Comparison of ENCODE assay signal across 8 cellular contexts in genomic region chr13:40206241-40207109, GRCh38.
DNase-seq lines count a peak whose midpoint lies in the region; ATAC-seq and TF ChIP-seq lines count a peak whose summit lies in the region.

No MANE protein-coding gene starts in this region.

- dilution Hi-C loops in IMR-90 (cut with HindIII; ENCODE audit: low sequenced_read_pairs, unreplicated experiment) = no loop called here

- no peak overlapping the region for H2BK20ac ChIP-seq in IMR-90 (ENCODE audit: low read depth, low read length)

- H4K5ac ChIP-seq in IMR-90 (ENCODE audit: low read depth, low read length) = no peak overlapping the region

- CTCF ChIA-PET in IMR-90 (lab: Yijun Ruan, JAX) = no interaction called here

- H2AK9ac ChIP-seq in IMR-90 (replicated peaks; ENCODE audit: low read depth, low read length, poor library complexity) = no peak overlapping the region

- POLR2A ChIA-PET in IMR-90 (lab: Charles Lee; ENCODE audit: unreplicated experiment) = no interaction called here

- peak overlapping the region; percentile 50 for H3K4me3 Mint-ChIP-seq in activated T-cell treated with anti-CD3 and anti-CD28 coated beads, Interleukin-2, amount 50 U/mL, for 24 hours

- TF ChIP-seq CTCF in DOHH2 (IDR thresholded peaks at IDR 0.05; ENCODE audit: low read depth, low read length, poor library complexity, severe bottlenecking) (no peak), IMR-90 (conservative IDR thresholded peaks at IDR 0.05; ENCODE audit: low read depth, low read length) (no peak), kidney epithelial cell (IDR thresholded peaks at IDR 0.05; ENCODE audit: insufficient read depth, low read length, poor library complexity, severe bottlenecking) (no peak), gastroesophageal sphincter (IDR thresholded peaks at IDR 0.05) (no peak)

- H3F3A ChIP-seq in DOHH2 (ENCODE audit: control insufficient read depth, insufficient read depth) = peaks cover 13% of the 10 kb centered on the region

- no peak overlapping the region for H3K56ac ChIP-seq in IMR-90 (ENCODE audit: extremely low read depth, insufficient read depth, low read length)

- H3K14ac ChIP-seq in IMR-90 (replicated peaks; ENCODE audit: low read depth, low read length) = no peak overlapping the region

- no peak overlapping the region for H2AFZ ChIP-seq in IMR-90 (replicated peaks; ENCODE audit: low read length, poor library complexity)

- H3K79me1 ChIP-seq in IMR-90 (ENCODE audit: low read depth in 1 of 2, low read length in 2 of 2) = no peaks in the 10 kb centered on the region

- no peaks in the 10 kb centered on the region for H3K27me3 Mint-ChIP-seq in activated T-cell treated with anti-CD3 and anti-CD28 coated beads, Interleukin-2, amount 50 U/mL, for 24 hours

- no peak overlapping the region for H3K4ac ChIP-seq in IMR-90 (ENCODE audit: low read depth, low read length)

- in situ Hi-C loops in IMR-90 (cut with MboI; ENCODE audit: low sequenced_read_pairs) = no loop called here

- peaks cover 5% of the 10 kb centered on the region; the same call in 1 of the 2 replicates for H3K9me3 ChIP-seq in DOHH2 (ENCODE audit: control insufficient read depth, insufficient read depth, low read length)
- no peaks in the 10 kb centered on the region for H3K9me3 ChIP-seq in IMR-90 (ENCODE audit: control insufficient read depth, insufficient read depth, low read length)
- H3K9me3 ChIP-seq in gastroesophageal sphincter = peaks cover 0 to 7% (median 0%) of the 10 kb centered on the region in 3 donors

- H3K23ac ChIP-seq in IMR-90 (ENCODE audit: low read depth, low read length) = no peak overlapping the region

- ATAC-seq in GM21423 (IDR thresholded peaks at IDR 0.05; ENCODE audit: unreplicated experiment) (peak; percentile 51), IMR-90 (ENCODE audit: low read depth) (no peak), gastroesophageal sphincter (no peak)

- no TSS peak for BruUV-seq in IMR-90 (replicated peaks; lab: Mats Ljungman, UMichigan)

- H4K91ac ChIP-seq in IMR-90 (ENCODE audit: insufficient read depth, low read depth, low read length) = no peak overlapping the region

- peaks cover 72% of the 10 kb centered on the region for H3K4me1 ChIP-seq in DOHH2 (ENCODE audit: control insufficient read depth, low read length)
- H3K4me1 ChIP-seq in IMR-90 (ENCODE audit: control insufficient read depth, insufficient read depth, low read length) = no peaks in the 10 kb centered on the region
- no peaks in the 10 kb centered on the region for H3K4me1 ChIP-seq in gastroesophageal sphincter

- H3K36me3 Mint-ChIP-seq in activated T-cell treated with anti-CD3 and anti-CD28 coated beads, Interleukin-2, amount 50 U/mL, for 24 hours (ENCODE audit: low read depth) = peaks cover 11% of the 10 kb centered on the region

- H3K36me3 ChIP-seq in DOHH2 (ENCODE audit: control insufficient read depth, low read length) (peaks cover 13% of the 10 kb centered on the region), IMR-90 (ENCODE audit: control insufficient read depth, insufficient read depth, low read length) (no peaks in the 10 kb centered on the region), kidney epithelial cell (ENCODE audit: control insufficient read depth, insufficient read depth, low read length) (no peaks in the 10 kb centered on the region), gastroesophageal sphincter (no peaks in the 10 kb centered on the region)

- H4K8ac ChIP-seq in IMR-90 (ENCODE audit: low read depth in 2 of 2, low read length in 2 of 2) = no peak overlapping the region

- H3K9me2 ChIP-seq in DOHH2 (replicated peaks; ENCODE audit: control insufficient read depth, low read length) = no peaks in the 10 kb centered on the region

- no peak overlapping the region for H2BK5ac ChIP-seq in IMR-90 (ENCODE audit: low read depth, low read length, poor library complexity, severe bottlenecking)

- H3K18ac ChIP-seq in IMR-90 (ENCODE audit: low read depth, low read length) = no peak overlapping the region

- no peaks in the 10 kb centered on the region for H3K27me3 ChIP-seq in DOHH2 (ENCODE audit: control insufficient read depth, low read length)
- H3K27me3 ChIP-seq in IMR-90 (ENCODE audit: control insufficient read depth, insufficient read depth, low read length) = no peaks in the 10 kb centered on the region
- H3K27me3 ChIP-seq in kidney epithelial cell (ENCODE audit: control insufficient read depth, insufficient read depth, low read length) = no peaks in the 10 kb centered on the region
- H3K27me3 ChIP-seq in gastroesophageal sphincter = no peaks in the 10 kb centered on the region

- DNase-seq in IMR-90 (peak; percentile 7), kidney epithelial cell (ENCODE audit: low read depth) (peak; percentile 44), EL (no peak), NCI-H1930 (lab: John Stamatoyannopoulos, UW) (no peak)
- DNase-seq in activated T-cell treated with anti-CD3 and anti-CD28 coated beads, Interleukin-2, amount 50 U/mL, for 24 hours = peak; percentile 73

- H3K27ac ChIP-seq in DOHH2 (ENCODE audit: low read depth, low read length) = peak overlapping the region; percentile 88
- no peak overlapping the region for H3K27ac ChIP-seq in IMR-90 (ENCODE audit: insufficient read depth, low read length)
- H3K27ac ChIP-seq in gastroesophageal sphincter = no peak overlapping the region

- no peaks in the 10 kb centered on the region for H3K9me1 ChIP-seq in IMR-90 (ENCODE audit: insufficient read depth, low read length)

- H3K4me3 ChIP-seq in DOHH2 (ENCODE audit: low read length) (peak overlapping the region; percentile 60), IMR-90 (ENCODE audit: insufficient read depth, low read depth, low read length) (no peak overlapping the region), kidney epithelial cell (ENCODE audit: low read depth, low read length) (no peak overlapping the region), gastroesophageal sphincter (no peak overlapping the region)

- H3K27ac Mint-ChIP-seq in activated T-cell treated with anti-CD3 and anti-CD28 coated beads, Interleukin-2, amount 50 U/mL, for 24 hours = peak overlapping the region; percentile 98

- H2BK15ac ChIP-seq in IMR-90 (ENCODE audit: low read depth, low read length) = no peak overlapping the region

- H3K79me2 ChIP-seq in DOHH2 (ENCODE audit: control insufficient read depth, low read length) = no peaks in the 10 kb centered on the region

- H2AK5ac ChIP-seq in IMR-90 (ENCODE audit: low read depth, low read length) = no peak overlapping the region

- intact Hi-C loops in IMR-90 (cut with micrococcal nuclease) = no loop called here

- H3K9me3 Mint-ChIP-seq in activated T-cell treated with anti-CD3 and anti-CD28 coated beads, Interleukin-2, amount 50 U/mL, for 24 hours = peaks cover 13% of the 10 kb centered on the region

- no peak for TF ChIP-seq EP300 in gastroesophageal sphincter (IDR thresholded peaks at IDR 0.05)

- WGBS in IMR-90 (ENCODE audit: extremely low coverage in 2 of 2, insufficient read length in 1 of 2), 2 experiments = no CpG with 5 or more reads among the region's 7 CpGs
- WGBS in gastroesophageal sphincter (ENCODE audit: low coverage in 1 of 2), 2 donors = 64 to 78% methylated on average over 4 to 7 of the region's 7 CpGs

- no peak overlapping the region for H3K9ac ChIP-seq in IMR-90 (ENCODE audit: low read depth, low read length)

- H3K4me1 Mint-ChIP-seq in activated T-cell treated with anti-CD3 and anti-CD28 coated beads, Interleukin-2, amount 50 U/mL, for 24 hours (ENCODE audit: low read depth) = peaks cover 77% of the 10 kb centered on the region

- H4K20me1 ChIP-seq in DOHH2 (ENCODE audit: control insufficient read depth, insufficient read depth, low read depth, low read length) (no peaks in the 10 kb centered on the region), IMR-90 (ENCODE audit: insufficient read depth, low read length) (no peaks in the 10 kb centered on the region)

- no peak for TF ChIP-seq POLR2A in IMR-90 (IDR thresholded peaks at IDR 0.05; ENCODE audit: low read depth, low read length)
- TF ChIP-seq POLR2A in gastroesophageal sphincter (IDR thresholded peaks at IDR 0.05) = no peak

- H3K4me2 ChIP-seq in DOHH2 (ENCODE audit: low read length) (peak overlapping the region; percentile 82), IMR-90 (ENCODE audit: low read depth, low read length) (no peak overlapping the region)

- H2BK120ac ChIP-seq in IMR-90 (ENCODE audit: low read depth, low read length) = no peak overlapping the region

- TF ChIP-seq RAD21 in IMR-90 (IDR thresholded peaks at IDR 0.05; ENCODE audit: low read length) = no peak

TF ChIP-seq in IMR-90, 13 proteins besides CTCF, POLR2A, EP300 and RAD21 (continues in another document):
- TF ChIP-seq RCOR1 (IDR thresholded peaks at IDR 0.05; ENCODE audit: insufficient replicate concordance, low read length) (no peak), RFX5 (IDR thresholded peaks at IDR 0.05; ENCODE audit: low read depth, low read length) (no peak), BHLHE40 (IDR thresholded peaks at IDR 0.05; ENCODE audit: low read depth, low read length) (no peak), NFE2L2 (IDR thresholded peaks at IDR 0.05; ENCODE audit: low read depth, low read length) (no peak), MXI1 (IDR thresholded peaks at IDR 0.05; ENCODE audit: borderline replicate concordance, low read depth, low read length) (no peak), USF2 (IDR thresholded peaks at IDR 0.05; ENCODE audit: low read depth, low read length) (no peak), MAFK (IDR thresholded peaks at IDR 0.05; ENCODE audit: low read depth, low read length) (no peak), MAZ (IDR thresholded peaks at IDR 0.05; ENCODE audit: borderline replicate concordance, low read depth, low read length) (no peak), CEBPB (IDR thresholded peaks at IDR 0.05; ENCODE audit: low read depth, low read length) (no peak), FOS (IDR thresholded peaks at IDR 0.05; ENCODE audit: low read depth, low read length) (no peak), CHD1 (IDR thresholded peaks at IDR 0.05; ENCODE audit: low read depth, low read length) (no peak), ELK1 (IDR thresholded peaks at IDR 0.05; ENCODE audit: borderline replicate concordance, low read depth, low read length) (no peak)

Comparison
In these comparisons a context has a peak if more than half of its experiments do, and no peak if none do; other contexts are left out.
1. DNase-seq: peak in IMR-90 (single experiment), activated T-cell treated with anti-CD3 and anti-CD28 coated beads, Interleukin-2, amount 50 U/mL, for 24 hours (single experiment) and kidney epithelial cell (single experiment); none in EL (single experiment) and NCI-H1930 (0 of 2).